Comparison of ENCODE assay signal across 19 cellular contexts in genomic region chr12:68367136-68367535, GRCh38. TPM values are rescaled to one million over a fixed set of nuclear protein-coding genes. Genes with fewer than 3 reads are reported as not detected.
A peak's percentile ranks its signal among the peaks of the same experiment; 100 is the strongest.
DNase-seq lines count a peak whose midpoint lies in the region; ATAC-seq and TF ChIP-seq lines count a peak whose summit lies in the region.
"Had no signal": no experiment of that assay in that cellular context is flagged by ENCODE, and none has a peak within 500 bp of the region (broad histone marks: within the 10 kb centered on the region; RNA-seq: fewer than 3 reads in every experiment).

No MANE protein-coding gene starts in this region.

- TF ChIP-seq CTCF in parathyroid adenoma (IDR thresholded peaks at IDR 0.05) (no peak), endothelial cell (IDR thresholded peaks at IDR 0.05; ENCODE audit: unreplicated experiment) (no peak)

- no peaks in the 10 kb centered on the region for H3K9me3 ChIP-seq in CD8-positive, alpha-beta memory T cell (ENCODE audit: low read length)
- no peaks in the 10 kb centered on the region for H3K9me3 ChIP-seq in parathyroid adenoma (ENCODE audit: control insufficient read depth, low read length)
- H3K9me3 ChIP-seq: ascending aorta, thoracic aorta had no signal

- H3K4me1 Mint-ChIP-seq in activated T-cell treated with anti-CD3 and anti-CD28 coated beads, Interleukin-2, amount 50 U/mL, for 24 hours (ENCODE audit: low read depth): peaks cover 62% of the 10 kb centered on the region
- H3K4me1 Mint-ChIP-seq in activated T-cell treated with anti-CD3 and anti-CD28 coated beads, Interleukin-2, amount 50 U/mL, for 4 hours (ENCODE audit: low read depth): peaks cover 68% of the 10 kb centered on the region
- H3K4me1 Mint-ChIP-seq in CD8-positive, alpha-beta memory T cell: peaks cover 81 to 88% (median 86%) of the 10 kb centered on the region in 3 donors
- peaks cover 64% of the 10 kb centered on the region for H3K4me1 Mint-ChIP-seq in activated naive CD8-positive, alpha-beta T cell treated with anti-CD3 and anti-CD28 coated beads, Interleukin-2, amount 50 U/mL, for 24 hours
- peaks cover 52% of the 10 kb centered on the region for H3K4me1 Mint-ChIP-seq in endothelial cell (ENCODE audit: unreplicated experiment)

- POLR2A ChIA-PET in CD8-positive, alpha-beta memory T cell (lab: Charles Lee): interaction anchor here (0.6 kb wide), 1 partner anchor 287 kb away, joined by 3 read pairs; no protein-coding TSS in a partner anchor

- H3K4me3 Mint-ChIP-seq in activated T-cell treated with anti-CD3 and anti-CD28 coated beads, Interleukin-2, amount 50 U/mL, for 24 hours: no peak overlapping the region
- H3K4me3 Mint-ChIP-seq in activated T-cell treated with anti-CD3 and anti-CD28 coated beads, Interleukin-2, amount 50 U/mL, for 4 hours: no peak overlapping the region
- peak overlapping the region in 5 of 7 donors; percentile 23 to 74 (median 47) for H3K4me3 Mint-ChIP-seq in CD8-positive, alpha-beta memory T cell
- H3K4me3 Mint-ChIP-seq in activated naive CD8-positive, alpha-beta T cell treated with anti-CD3 and anti-CD28 coated beads, Interleukin-2, amount 50 U/mL, for 24 hours: no peak overlapping the region
- no peak overlapping the region for H3K4me3 Mint-ChIP-seq in endothelial cell (ENCODE audit: unreplicated experiment)
- H3K4me3 Mint-ChIP-seq: activated B cell treated with CpG ODN at 0.5 μM for 24 hours had no signal

- DNase-seq in activated T-cell treated with anti-CD3 and anti-CD28 coated beads, Interleukin-2, amount 50 U/mL, for 24 hours: no peak
- DNase-seq in activated T-cell treated with anti-CD3 and anti-CD28 coated beads, Interleukin-2, amount 50 U/mL, for 4 hours: no peak
- DNase-seq in CD8-positive, alpha-beta memory T cell: no peak
- no peak for DNase-seq in activated naive CD8-positive, alpha-beta T cell treated with anti-CD3 and anti-CD28 coated beads, Interleukin-2, amount 50 U/mL, for 24 hours
- DNase-seq in DMS114 treated with DMSO at 0.1 percent for 48 hours (lab: John Stamatoyannopoulos, UW; ENCODE audit: unreplicated experiment) (no peak), endothelial cell (ENCODE audit: low spot score) (no peak), foreskin melanocyte (no peak)
- DNase-seq: activated B cell treated with CpG ODN at 0.5 μM for 24 hours; COR-L47; H7; kidney glomerular epithelial cell; NCI-H1092; NCI-H2081; NCI-H446 treated with DMSO at 0.1 percent for 48 hours; stimulated activated naive CD4-positive, alpha-beta T cell had no signal

- H3K4me2 ChIP-seq in parathyroid adenoma (ENCODE audit: low read length): no peak overlapping the region

- H3K79me2 ChIP-seq in parathyroid adenoma: no peaks in the 10 kb centered on the region

- no peak overlapping the region for H2AFZ ChIP-seq in parathyroid adenoma

- H3K27me3 Mint-ChIP-seq in activated T-cell treated with anti-CD3 and anti-CD28 coated beads, Interleukin-2, amount 50 U/mL, for 24 hours: no peaks in the 10 kb centered on the region
- H3K27me3 Mint-ChIP-seq in activated T-cell treated with anti-CD3 and anti-CD28 coated beads, Interleukin-2, amount 50 U/mL, for 4 hours (ENCODE audit: low read depth): no peaks in the 10 kb centered on the region
- no peaks in the 10 kb centered on the region for H3K27me3 Mint-ChIP-seq in CD8-positive, alpha-beta memory T cell
- H3K27me3 Mint-ChIP-seq in activated naive CD8-positive, alpha-beta T cell treated with anti-CD3 and anti-CD28 coated beads, Interleukin-2, amount 50 U/mL, for 24 hours: no peaks in the 10 kb centered on the region
- peaks cover 4% of the 10 kb centered on the region for H3K27me3 Mint-ChIP-seq in endothelial cell (ENCODE audit: unreplicated experiment)
- H3K27me3 Mint-ChIP-seq: activated B cell treated with CpG ODN at 0.5 μM for 24 hours had no signal

- no peak overlapping the region for H3K9ac ChIP-seq in parathyroid adenoma

- no peak overlapping the region for H3K27ac ChIP-seq in CD8-positive, alpha-beta memory T cell (ENCODE audit: low read depth, low read length)
- H3K27ac ChIP-seq in parathyroid adenoma: peak overlapping the region; percentile 6
- H3K27ac ChIP-seq: ascending aorta, thoracic aorta had no signal

- ATAC-seq in activated T-cell treated with anti-CD3 and anti-CD28 coated beads, Interleukin-2, amount 50 U/mL, for 4 hours: no peak
- no peak for ATAC-seq in activated naive CD8-positive, alpha-beta T cell treated with anti-CD3 and anti-CD28 coated beads, Interleukin-2, amount 50 U/mL, for 24 hours
- ATAC-seq: sciatic nerve had no signal

- H3K27ac Mint-ChIP-seq in activated T-cell treated with anti-CD3 and anti-CD28 coated beads, Interleukin-2, amount 50 U/mL, for 24 hours: peak overlapping the region; percentile 31
- peak overlapping the region; percentile 76 to 99 (median 91) for H3K27ac Mint-ChIP-seq in CD8-positive, alpha-beta memory T cell
- peak overlapping the region; percentile 25 for H3K27ac Mint-ChIP-seq in activated naive CD8-positive, alpha-beta T cell treated with anti-CD3 and anti-CD28 coated beads, Interleukin-2, amount 50 U/mL, for 24 hours
- no peak overlapping the region for H3K27ac Mint-ChIP-seq in endothelial cell (ENCODE audit: unreplicated experiment)
- H3K27ac Mint-ChIP-seq: activated B cell treated with CpG ODN at 0.5 μM for 24 hours had no signal

- no peak overlapping the region for H3K4me3 ChIP-seq in CD8-positive, alpha-beta memory T cell (ENCODE audit: low read length)
- no peak overlapping the region for H3K4me3 ChIP-seq in parathyroid adenoma (ENCODE audit: low read depth, low read length)
- H3K4me3 ChIP-seq: ascending aorta, thoracic aorta had no signal

- CTCF ChIA-PET in CD8-positive, alpha-beta memory T cell (lab: Charles Lee): no interaction called here

- H3K36me3 Mint-ChIP-seq in activated T-cell treated with anti-CD3 and anti-CD28 coated beads, Interleukin-2, amount 50 U/mL, for 24 hours (ENCODE audit: low read depth): no peaks in the 10 kb centered on the region
- no peaks in the 10 kb centered on the region for H3K36me3 Mint-ChIP-seq in activated T-cell treated with anti-CD3 and anti-CD28 coated beads, Interleukin-2, amount 50 U/mL, for 4 hours (ENCODE audit: insufficient read depth)
- no peaks in the 10 kb centered on the region for H3K36me3 Mint-ChIP-seq in CD8-positive, alpha-beta memory T cell
- no peaks in the 10 kb centered on the region for H3K36me3 Mint-ChIP-seq in activated naive CD8-positive, alpha-beta T cell treated with anti-CD3 and anti-CD28 coated beads, Interleukin-2, amount 50 U/mL, for 24 hours (ENCODE audit: low read depth)
- H3K36me3 Mint-ChIP-seq in endothelial cell (ENCODE audit: low read depth, unreplicated experiment): no peaks in the 10 kb centered on the region

- peaks cover 64% of the 10 kb centered on the region for H3K4me1 ChIP-seq in CD8-positive, alpha-beta memory T cell (ENCODE audit: insufficient read depth, low read length)
- peaks cover 22% of the 10 kb centered on the region for H3K4me1 ChIP-seq in parathyroid adenoma

- H3K27me3 ChIP-seq in CD8-positive, alpha-beta memory T cell (ENCODE audit: insufficient read depth, low read length, poor library complexity, severe bottlenecking): no peaks in the 10 kb centered on the region
- no peaks in the 10 kb centered on the region for H3K27me3 ChIP-seq in parathyroid adenoma (ENCODE audit: control insufficient read depth, insufficient read depth, low read length)
- H3K27me3 ChIP-seq: ascending aorta had no signal

- no peaks in the 10 kb centered on the region for H3K36me3 ChIP-seq in CD8-positive, alpha-beta memory T cell (ENCODE audit: insufficient read depth, low read length)
- H3K36me3 ChIP-seq in parathyroid adenoma (ENCODE audit: control insufficient read depth, insufficient read depth, low read length): no peaks in the 10 kb centered on the region
- H3K36me3 ChIP-seq: ascending aorta, thoracic aorta had no signal

- H3K9me3 Mint-ChIP-seq in activated T-cell treated with anti-CD3 and anti-CD28 coated beads, Interleukin-2, amount 50 U/mL, for 24 hours: no peaks in the 10 kb centered on the region
- H3K9me3 Mint-ChIP-seq in activated T-cell treated with anti-CD3 and anti-CD28 coated beads, Interleukin-2, amount 50 U/mL, for 4 hours: no peaks in the 10 kb centered on the region
- H3K9me3 Mint-ChIP-seq in CD8-positive, alpha-beta memory T cell: no peaks in the 10 kb centered on the region
- H3K9me3 Mint-ChIP-seq in activated naive CD8-positive, alpha-beta T cell treated with anti-CD3 and anti-CD28 coated beads, Interleukin-2, amount 50 U/mL, for 24 hours: no peaks in the 10 kb centered on the region
- no peaks in the 10 kb centered on the region for H3K9me3 Mint-ChIP-seq in endothelial cell (ENCODE audit: unreplicated experiment)
- H3K9me3 Mint-ChIP-seq: activated B cell treated with CpG ODN at 0.5 μM for 24 hours had no signal

RNA-seq across cellular contexts. Expression of gene MDM1, which starts 35.0 kb away (rescaled TPM):
- 10 to 100 TPM; 10.6 to 11.1 (median 11.1) TPM for total RNA-seq in activated T-cell treated with anti-CD3 and anti-CD28 coated beads, Interleukin-2, amount 50 U/mL, for 4 hours
- 10 to 100 TPM; 23.6 to 25.3 TPM for total RNA-seq in CD8-positive, alpha-beta memory T cell
- 15.7 TPM for polyA plus RNA-seq in CD8-positive, alpha-beta memory T cell
- total RNA-seq in endothelial cell (ENCODE audit: unreplicated experiment): 18.1 TPM

Comparison
In these comparisons a context has a peak if more than half of its experiments do, and no peak if none do; other contexts are left out.
1. H3K4me3 Mint-ChIP-seq: peak in CD8-positive, alpha-beta memory T cell (5 of 7); none in activated T-cell treated with anti-CD3 and anti-CD28 coated beads, Interleukin-2, amount 50 U/mL, for 24 hours (single experiment), activated T-cell treated with anti-CD3 and anti-CD28 coated beads, Interleukin-2, amount 50 U/mL, for 4 hours (single experiment), activated naive CD8-positive, alpha-beta T cell treated with anti-CD3 and anti-CD28 coated beads, Interleukin-2, amount 50 U/mL, for 24 hours (single experiment) and endothelial cell (single experiment).